In the genomic region with DNA sequence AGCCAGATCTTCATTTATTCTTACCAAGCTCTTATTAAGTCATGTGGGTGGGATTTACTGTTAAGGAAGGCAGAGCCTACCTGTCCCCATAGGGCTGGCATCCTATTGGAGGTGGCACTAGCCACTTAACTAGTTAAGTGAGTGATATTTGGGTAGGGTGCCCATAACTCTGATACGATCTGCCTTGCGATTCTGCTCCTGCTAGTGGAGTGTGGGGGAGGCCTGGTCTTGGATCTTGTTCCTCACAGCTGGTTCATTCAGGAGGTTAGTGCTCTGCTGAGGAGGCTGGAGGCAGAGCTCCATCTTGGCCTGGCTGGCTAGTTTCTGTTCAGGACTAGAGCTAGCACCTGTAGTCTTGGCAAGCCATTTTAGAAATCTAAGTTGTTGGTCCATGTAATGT, we compare ENCODE assay signal across 21 cellular contexts. TPM values are rescaled to one million over a fixed set of nuclear protein-coding genes. Genes with fewer than 3 reads are reported as not detected.
A peak's percentile ranks its signal among the peaks of the same experiment; 100 is the strongest.
DNase-seq lines count a peak whose midpoint lies in the region; ATAC-seq, FAIRE-seq and TF ChIP-seq lines count a peak whose summit lies in the region.
"Had no signal": no experiment of that assay in that cellular context is flagged by ENCODE, and none has a peak within 500 bp of the region (broad histone marks: within the 10 kb centered on the region; RNA-seq: fewer than 3 reads in every experiment).

No MANE protein-coding gene starts in this region.

- H2BK5ac ChIP-seq in H1 (ENCODE audit: low read depth, low read length) = no peak overlapping the region

- no peak overlapping the region for H4K5ac ChIP-seq in H1 (ENCODE audit: insufficient read length, low read depth, low read length)

- no peak overlapping the region for H2BK12ac ChIP-seq in H1 (ENCODE audit: low read depth, low read length)

- H2BK120ac ChIP-seq in H1 (replicated peaks; ENCODE audit: low read depth, low read length) = no peak overlapping the region

- no peak overlapping the region for H3K27ac ChIP-seq in CD4-positive, CD25-positive, alpha-beta regulatory T cell (ENCODE audit: insufficient read depth, low read length, poor library complexity, severe bottlenecking)
- no peak overlapping the region for H3K27ac ChIP-seq in CD4-positive, alpha-beta memory T cell (ENCODE audit: low read depth, low read length)
- H3K27ac ChIP-seq in H1 (ENCODE audit: low read depth, low read length) (no peak overlapping the region), PC-9 (no peak overlapping the region)
- H3K27ac ChIP-seq: HL-60 had no signal

- no peaks in the 10 kb centered on the region for H3K9me2 ChIP-seq in PC-9 (ENCODE audit: insufficient read depth)
- H3K9me2 ChIP-seq: SK-N-SH had no signal

- H3K18ac ChIP-seq in H1 (ENCODE audit: extremely low read depth, low read length) = no peak overlapping the region

- H3K23ac ChIP-seq in H1 (ENCODE audit: insufficient read length) = no peak overlapping the region

- TF ChIP-seq POLR2A in H1 (IDR thresholded peaks at IDR 0.05; ENCODE audit: control extremely low read depth in 1 of 2, low read depth in 2 of 2, low read length in 2 of 2) = no peak

- no peak for ATAC-seq in CD4-positive, CD25-positive, alpha-beta regulatory T cell (ENCODE audit: low read depth in 2 of 2)
- no peak for ATAC-seq in HG02981 (IDR thresholded peaks at IDR 0.05; ENCODE audit: unreplicated experiment)
- ATAC-seq: GM12878, Panc1 had no signal

- H3K23me2 ChIP-seq in H1 (ENCODE audit: low read depth, low read length) = no peaks in the 10 kb centered on the region

- peak overlapping the region; percentile 55 to 80 (median 66) for H3K27ac Mint-ChIP-seq in CD4-positive, CD25-positive, alpha-beta regulatory T cell
- H3K27ac Mint-ChIP-seq in CD4-positive, alpha-beta memory T cell = peak overlapping the region; percentile 29 to 81 (median 70)
- no peak overlapping the region for H3K27ac Mint-ChIP-seq in chondrocyte (ENCODE audit: unreplicated experiment)

- H4K8ac ChIP-seq in H1 (ENCODE audit: extremely low read depth, insufficient read depth, low read length) = no peak overlapping the region

- peak overlapping the region in 2 of 4 donors; percentile 2 to 67 for H3K4me3 Mint-ChIP-seq in CD4-positive, CD25-positive, alpha-beta regulatory T cell
- H3K4me3 Mint-ChIP-seq in CD4-positive, alpha-beta memory T cell = peak overlapping the region in 3 of 8 donors; percentile 35 to 46 (median 39)
- H3K4me3 Mint-ChIP-seq in chondrocyte (ENCODE audit: unreplicated experiment) = no peak overlapping the region

- no peak overlapping the region for H3K56ac ChIP-seq in H1 (replicated peaks; ENCODE audit: insufficient read length, low read depth, low read length)

- peaks cover 53% of the 10 kb centered on the region for H3K4me1 ChIP-seq in CD4-positive, CD25-positive, alpha-beta regulatory T cell (ENCODE audit: control insufficient read depth, insufficient read depth, low read length, poor library complexity, severe bottlenecking)
- peaks cover 75% of the 10 kb centered on the region for H3K4me1 ChIP-seq in CD4-positive, alpha-beta memory T cell (ENCODE audit: insufficient read depth, low read length)
- peaks cover 8 to 42% (median 25%) of the 10 kb centered on the region in 4 experiments for H3K4me1 ChIP-seq in H1 (replicated peaks in 1 of 4; ENCODE audit: control insufficient read depth in 3 of 4, insufficient read depth in 4 of 4, low read length in 3 of 4)
- H3K4me1 ChIP-seq in PC-9 (replicated peaks; ENCODE audit: insufficient read depth) = peaks cover 12% of the 10 kb centered on the region

- H3K4me2 ChIP-seq in H1 (ENCODE audit: insufficient read depth in 1 of 2, low read depth in 2 of 2, low read length in 2 of 2) (peak overlapping the region in 1 of 2 experiments; percentile 20; a peak in 1 of 4 replicates), PC-9 (no peak overlapping the region)
- H3K4me2 ChIP-seq: SK-N-SH had no signal

- FAIRE-seq in H1 (lab: Jason Lieb, UNC) = no peak
- FAIRE-seq: GM12878, GM18507 had no signal

- peaks cover 46 to 51% of the 10 kb centered on the region in 2 experiments for H4K20me1 ChIP-seq in H1 (replicated peaks in 1 of 2; ENCODE audit: control insufficient read depth in 1 of 2, insufficient read depth in 2 of 2, low read length in 2 of 2)
- H4K20me1 ChIP-seq in PC-9 (ENCODE audit: insufficient read depth) = peaks cover 6% of the 10 kb centered on the region

- no peak overlapping the region for H3K4ac ChIP-seq in H1 (replicated peaks; ENCODE audit: insufficient read length, low read depth, low read length)

- H3K27me3 Mint-ChIP-seq in CD4-positive, CD25-positive, alpha-beta regulatory T cell = no peaks in the 10 kb centered on the region
- H3K27me3 Mint-ChIP-seq in CD4-positive, alpha-beta memory T cell = no peaks in the 10 kb centered on the region
- H3K27me3 Mint-ChIP-seq in chondrocyte (ENCODE audit: low read depth) = no peaks in the 10 kb centered on the region

- 0 out of 2 replicates have a peak overlapping the region, but pooled peaks have one; percentile 46 for H2AK5ac ChIP-seq in H1 (ENCODE audit: low read depth, low read length)

- no peaks in the 10 kb centered on the region for H3K27me3 ChIP-seq in CD4-positive, CD25-positive, alpha-beta regulatory T cell (ENCODE audit: control insufficient read depth, insufficient read depth, low read length)
- no peaks in the 10 kb centered on the region for H3K27me3 ChIP-seq in CD4-positive, alpha-beta memory T cell (ENCODE audit: insufficient read depth, low read length)
- H3K27me3 ChIP-seq in H1 (replicated peaks in 1 of 4; ENCODE audit: control insufficient read depth in 3 of 4, extremely low read depth in 1 of 4, insufficient read depth in 3 of 4, low read length in 3 of 4) (no peaks in the 10 kb centered on the region), PC-9 (ENCODE audit: insufficient read depth, low read depth) (no peaks in the 10 kb centered on the region)
- H3K27me3 ChIP-seq: BE2C had no signal

- peaks cover 13 to 85% (median 65%) of the 10 kb centered on the region in 4 donors for H3K4me1 Mint-ChIP-seq in CD4-positive, CD25-positive, alpha-beta regulatory T cell
- peaks cover 65 to 89% (median 76%) of the 10 kb centered on the region in 4 donors for H3K4me1 Mint-ChIP-seq in CD4-positive, alpha-beta memory T cell
- peaks cover 45% of the 10 kb centered on the region for H3K4me1 Mint-ChIP-seq in chondrocyte (ENCODE audit: low read depth)

- TF ChIP-seq EP300 in H1 (IDR thresholded peaks at IDR 0.05; ENCODE audit: borderline replicate concordance in 1 of 2, low read depth in 2 of 2, low read length in 2 of 2) = no peak

- no peaks in the 10 kb centered on the region for H3K36me3 ChIP-seq in CD4-positive, CD25-positive, alpha-beta regulatory T cell (ENCODE audit: control insufficient read depth, insufficient read depth, low read length)
- no peaks in the 10 kb centered on the region for H3K36me3 ChIP-seq in CD4-positive, alpha-beta memory T cell (ENCODE audit: insufficient read depth, low read length)
- H3K36me3 ChIP-seq in H1 (ENCODE audit: control insufficient read depth in 2 of 4, insufficient read depth in 4 of 4, low read length in 3 of 4) (peaks cover 0 to 3% (median 0%) of the 10 kb centered on the region in 4 experiments; a peak in 1 of 8 replicates), PC-9 (ENCODE audit: low read depth) (no peaks in the 10 kb centered on the region)
- H3K36me3 ChIP-seq: BE2C had no signal

- H2BK15ac ChIP-seq in H1 (ENCODE audit: low read length) = no peak overlapping the region

- H3K79me1 ChIP-seq in H1 (ENCODE audit: low read depth, low read length) = peaks cover 22% of the 10 kb centered on the region

- TF ChIP-seq CTCF in H1 (IDR thresholded peaks at IDR 0.05; ENCODE audit: control extremely low read depth in 1 of 3, insufficient read depth in 1 of 3, low read depth in 1 of 3, low read length in 3 of 3) (no peak), PC-9 (conservative IDR thresholded peaks at IDR 0.05) (no peak), chondrocyte (IDR thresholded peaks at IDR 0.05) (no peak)

- CTCF ChIA-PET in CD4-positive, alpha-beta memory T cell (lab: Charles Lee; ENCODE audit: partially characterized antibody) = interaction anchor here (0.6 to 2.0 kb wide), 4 partner anchors 10 to 492 kb away, joined by 3 to 10 read pairs (median 5); partner anchors contain the start of gene BAHD1
- CTCF ChIA-PET in H1 (lab: Charles Lee; ENCODE audit: partially characterized antibody) (interaction anchor here (1.0 to 5.0 kb wide), 7 partner anchors 15 to 142 kb away, joined by 3 to 26 read pairs (median 5); partner anchors contain the start of gene IVD), PC-9 (lab: Charles Lee) (no interaction called here)

- BruUV-seq in PC-9 (replicated peaks; lab: Mats Ljungman, UMichigan) = no TSS peak

- H4K91ac ChIP-seq in H1 (replicated peaks; ENCODE audit: insufficient read length, low read length) = no peak overlapping the region

- no peaks in the 10 kb centered on the region for H3K9me3 ChIP-seq in CD4-positive, CD25-positive, alpha-beta regulatory T cell (ENCODE audit: control insufficient read depth in 2 of 2, low read length in 2 of 2)
- no peaks in the 10 kb centered on the region for H3K9me3 ChIP-seq in CD4-positive, alpha-beta memory T cell (ENCODE audit: control insufficient read depth in 1 of 2, low read length in 2 of 2)
- H3K9me3 ChIP-seq in H1 (ENCODE audit: insufficient read depth in 2 of 2, low read depth in 1 of 2, low read length in 1 of 2) = no peaks in the 10 kb centered on the region
- no peaks in the 10 kb centered on the region for H3K9me3 ChIP-seq in PC-9 (ENCODE audit: insufficient read depth, low read depth)
- H3K9me3 ChIP-seq: BE2C, Caco-2, SK-N-SH had no signal

- no peaks in the 10 kb centered on the region for H3K9me3 Mint-ChIP-seq in CD4-positive, CD25-positive, alpha-beta regulatory T cell
- no peaks in the 10 kb centered on the region for H3K9me3 Mint-ChIP-seq in CD4-positive, alpha-beta memory T cell
- H3K9me3 Mint-ChIP-seq in chondrocyte (ENCODE audit: low read depth) = no peaks in the 10 kb centered on the region

- DNase-seq in CD4-positive, CD25-positive, alpha-beta regulatory T cell = no peak
- no peak for DNase-seq in CD4-positive, alpha-beta memory T cell
- DNase-seq in OCI-M1 (lab: John Stamatoyannopoulos, UW) (peak; percentile 22), H1 (ENCODE audit: low read depth in 1 of 2, low spot score in 2 of 2) (no peak), PC-9 (no peak), NCI-H345 treated with DMSO at 0.1 percent for 48 hours (lab: John Stamatoyannopoulos, UW; ENCODE audit: unreplicated experiment) (no peak), chondrocyte (ENCODE audit: low spot score) (no peak)
- DNase-seq: BE2C, Caco-2, DMS53, KG1, NCI-H1092 treated with DMSO at 0.1 percent for 48 hours, NCI-H1694, NCI-H774, Right ventricle myocardium superior, SK-N-SH had no signal

- 98% methylated on average over 2 of the region's 2 CpGs; no CpG with 5 or more reads in 1 of the 2 experiments for WGBS in H1 (ENCODE audit: extremely low coverage in 1 of 2, insufficient coverage in 1 of 2, insufficient read length in 1 of 2, insufficient replicate concordance in 2 of 2, low coverage in 1 of 2, low lambda C conversion rate in 2 of 2, missing lambda C conversion rate in 1 of 2), 2 experiments

- peaks cover 21 to 99% of the 10 kb centered on the region in 2 experiments for H3K79me2 ChIP-seq in H1 (ENCODE audit: control insufficient read depth in 1 of 2, insufficient read depth in 2 of 2, low read length in 2 of 2)
- peaks cover 71% of the 10 kb centered on the region for H3K79me2 ChIP-seq in PC-9 (ENCODE audit: low read depth)

- POLR2A ChIA-PET in CD4-positive, alpha-beta memory T cell (lab: Charles Lee; ENCODE audit: partially characterized antibody) = interaction anchor here (5.6 to 6.4 kb wide), 2 partner anchors 9 to 14 kb away, joined by 21 to 94 read pairs; partner anchors contain the start of gene BAHD1
- POLR2A ChIA-PET in H1 (lab: Charles Lee; ENCODE audit: partially characterized antibody) (interaction anchor here (0.9 to 6.2 kb wide), 7 partner anchors 10 to 320 kb away, joined by 3 to 36 read pairs (median 5); partner anchors contain the start of genes BAHD1, C15orf62 and CHST14), PC-9 (lab: Charles Lee; ENCODE audit: unreplicated experiment) (no interaction called here)

- no peak overlapping the region for H3K9ac ChIP-seq in H1 (replicated peaks in 1 of 4; ENCODE audit: extremely low read depth in 1 of 4, low read depth in 3 of 4, low read length in 3 of 4)
- H3K9ac ChIP-seq: SK-N-SH had no signal

- H3K36me3 Mint-ChIP-seq in CD4-positive, CD25-positive, alpha-beta regulatory T cell = no peaks in the 10 kb centered on the region
- no peaks in the 10 kb centered on the region for H3K36me3 Mint-ChIP-seq in CD4-positive, alpha-beta memory T cell
- peaks cover 2% of the 10 kb centered on the region for H3K36me3 Mint-ChIP-seq in chondrocyte (ENCODE audit: low read depth)

- H2AFZ ChIP-seq in H1 (ENCODE audit: low read length) (no peak overlapping the region), PC-9 (no peak overlapping the region)

- peaks cover 7% of the 10 kb centered on the region; the same call in 1 of the 2 replicates for H3F3A ChIP-seq in PC-9 (ENCODE audit: insufficient read depth, low read depth)

- intact Hi-C loops in CD4-positive, alpha-beta memory T cell (cut with micrococcal nuclease) = no loop called here
- intact Hi-C loops in PC-9 (cut with micrococcal nuclease; ENCODE audit: unreplicated experiment) = no loop called here

- H3K4me3 ChIP-seq in CD4-positive, CD25-positive, alpha-beta regulatory T cell (ENCODE audit: low read depth, low read length) = no peak overlapping the region
- no peak overlapping the region for H3K4me3 ChIP-seq in CD4-positive, alpha-beta memory T cell (ENCODE audit: low read length in 2 of 2)
- no peak overlapping the region for H3K4me3 ChIP-seq in H1 (ENCODE audit: extremely low read depth in 1 of 4, insufficient read depth in 2 of 4, low read depth in 3 of 4, low read length in 4 of 4)
- H3K4me3 ChIP-seq in PC-9 = no peak overlapping the region
- H3K4me3 ChIP-seq: GM12878 had no signal

- H2BK20ac ChIP-seq in H1 (ENCODE audit: low read length) = no peak overlapping the region

- H3K14ac ChIP-seq in H1 (ENCODE audit: insufficient read length) = no peak overlapping the region

- TF ChIP-seq RAD21 in H1 (IDR thresholded peaks at IDR 0.05 in 1 of 2, conservative IDR thresholded peaks at IDR 0.05 in 1 of 2; ENCODE audit: low read depth in 2 of 2, low read length in 2 of 2) = no peak

RNA-seq across cellular contexts. Expression of gene BAHD1, which starts 9.3 kb away (rescaled TPM):
- total RNA-seq in CD4-positive, CD25-positive, alpha-beta regulatory T cell = 32.9 TPM
- 1 to 10 TPM; 1.3 to 1.6 (median 1.5) TPM for polyA plus RNA-seq in CD4-positive, CD25-positive, alpha-beta regulatory T cell
- 10 to 100 TPM; 47.0 to 49.2 TPM for total RNA-seq in CD4-positive, alpha-beta memory T cell
- polyA plus RNA-seq in CD4-positive, alpha-beta memory T cell = 1 to 10 TPM; 1.5 to 4.6 TPM
- total RNA-seq in H1 (2021; fragmentation: NEBNext Ultra II Directional; extraction: Animal tissue kit (Norgen Biotek cat#: 25700)) = 38.9 and 40.0 TPM in 2 replicates
- polyA plus RNA-seq in H1 (2011; rRNA removed) = 15.0 and 23.4 TPM in 2 replicates
- 19.2 TPM for polyA plus RNA-seq in H1 (2011; cell fraction: cytosol; rRNA removed)
- polyA plus RNA-seq in H1 (2011; cell fraction: nucleus; rRNA removed) = 45.1 TPM
- polyA plus RNA-seq in H1 (2012, experiment 1 of 2) = 36.7 to 45.3 TPM (median 39.3 TPM) in 4 replicates
- 31.9 TPM for polyA plus RNA-seq in H1 (2012, experiment 2 of 2)
- polyA plus RNA-seq in H1 (2013, experiment 1 of 2) = 24.0 TPM
- 22.9 TPM for polyA plus RNA-seq in H1 (2013, experiment 2 of 2)
- 16.4 and 20.1 TPM in 2 replicates for polyA minus RNA-seq in H1 (2011; rRNA and poly(A)+ RNA removed)
- 21.8 TPM for polyA minus RNA-seq in H1 (2011; cell fraction: cytosol; rRNA and poly(A)+ RNA removed)
- polyA minus RNA-seq in H1 (2011; cell fraction: nucleus; rRNA and poly(A)+ RNA removed) = 23.6 TPM
- total RNA-seq in PC-9 (2021) = 17.3 and 19.1 TPM in 2 replicates
- total RNA-seq in chondrocyte = 24.4 to 26.4 TPM (median 24.8 TPM) in 3 replicates

RNA-seq across cellular contexts. Expression of gene CHST14, which starts 20.7 kb away (rescaled TPM):
- 6.3 TPM for total RNA-seq in CD4-positive, CD25-positive, alpha-beta regulatory T cell
- polyA plus RNA-seq in CD4-positive, CD25-positive, alpha-beta regulatory T cell = 1 to 10 TPM; 1.1 to 2.0 (median 1.4) TPM
- total RNA-seq in CD4-positive, alpha-beta memory T cell = 10 to 100 TPM in 1 of 2 experiments, 1 to 10 TPM in 1; 9.1 to 10.5 TPM
- polyA plus RNA-seq in CD4-positive, alpha-beta memory T cell = 1 to 10 TPM in 1 of 2 donors, under 1 TPM in 1; 0.64 to 1.5 TPM
- total RNA-seq in H1 (2021; fragmentation: NEBNext Ultra II Directional; extraction: Animal tissue kit (Norgen Biotek cat#: 25700)) = 17.7 and 20.3 TPM in 2 replicates
- polyA plus RNA-seq in H1 (2011; rRNA removed) = 13.4 and 15.2 TPM in 2 replicates
- polyA plus RNA-seq in H1 (2011; cell fraction: cytosol; rRNA removed) = 10.0 TPM
- 14.9 TPM for polyA plus RNA-seq in H1 (2011; cell fraction: nucleus; rRNA removed)
- 16.1 to 20.5 TPM (median 18.5 TPM) in 4 replicates for polyA plus RNA-seq in H1 (2012, experiment 1 of 2)
- 21.7 TPM for polyA plus RNA-seq in H1 (2012, experiment 2 of 2)
- 19.8 TPM for polyA plus RNA-seq in H1 (2013, experiment 1 of 2)
- 20.1 TPM for polyA plus RNA-seq in H1 (2013, experiment 2 of 2)
- 7.0 and 8.4 TPM in 2 replicates for polyA minus RNA-seq in H1 (2011; rRNA and poly(A)+ RNA removed)
- polyA minus RNA-seq in H1 (2011; cell fraction: cytosol; rRNA and poly(A)+ RNA removed) = 13.4 TPM
- 6.5 TPM for polyA minus RNA-seq in H1 (2011; cell fraction: nucleus; rRNA and poly(A)+ RNA removed)
- 30.6 and 34.3 TPM in 2 replicates for total RNA-seq in PC-9 (2021)
- total RNA-seq in chondrocyte = 45.4 to 46.2 TPM (median 45.7 TPM) in 3 replicates

RNA-seq across cellular contexts. Expression of gene IVD, which starts 44.5 kb away (rescaled TPM):
- total RNA-seq in CD4-positive, CD25-positive, alpha-beta regulatory T cell = 40.2 TPM
- 10 to 100 TPM; 25.0 to 36.3 (median 32.4) TPM for polyA plus RNA-seq in CD4-positive, CD25-positive, alpha-beta regulatory T cell
- total RNA-seq in CD4-positive, alpha-beta memory T cell = 10 to 100 TPM; 56.4 to 62.2 TPM
- 10 to 100 TPM; 25.7 to 26.8 TPM for polyA plus RNA-seq in CD4-positive, alpha-beta memory T cell
- 78.8 and 80.0 TPM in 2 replicates for total RNA-seq in H1 (2021; fragmentation: NEBNext Ultra II Directional; extraction: Animal tissue kit (Norgen Biotek cat#: 25700))
- 55.2 and 63.7 TPM in 2 replicates for polyA plus RNA-seq in H1 (2011; rRNA removed)
- polyA plus RNA-seq in H1 (2011; cell fraction: cytosol; rRNA removed) = 74.1 TPM
- 77.2 TPM for polyA plus RNA-seq in H1 (2011; cell fraction: nucleus; rRNA removed)
- 51.3 to 57.3 TPM (median 56.8 TPM) in 4 replicates for polyA plus RNA-seq in H1 (2012, experiment 1 of 2)
- polyA plus RNA-seq in H1 (2012, experiment 2 of 2) = 38.4 TPM
- 29.4 TPM for polyA plus RNA-seq in H1 (2013, experiment 1 of 2)
- 28.3 TPM for polyA plus RNA-seq in H1 (2013, experiment 2 of 2)
- 77.8 and 87.4 TPM in 2 replicates for polyA minus RNA-seq in H1 (2011; rRNA and poly(A)+ RNA removed)
- polyA minus RNA-seq in H1 (2011; cell fraction: cytosol; rRNA and poly(A)+ RNA removed) = 47.9 TPM
- polyA minus RNA-seq in H1 (2011; cell fraction: nucleus; rRNA and poly(A)+ RNA removed) = 52.2 TPM
- total RNA-seq in PC-9 (2021) (82.5 and 83.7 TPM in 2 replicates), chondrocyte (42.0 to 58.9 TPM (median 42.5 TPM) in 3 replicates)
